Comparison of ENCODE assay signal across 24 cellular contexts in genomic region chr16:60655514-60656153, GRCh38.
"Had no signal": no experiment of that assay in that cellular context is flagged by ENCODE, and none has a peak within 500 bp of the region (broad histone marks: within the 10 kb centered on the region; RNA-seq: fewer than 3 reads in every experiment).

No MANE protein-coding gene starts in this region.

- H3K4me1 ChIP-seq: adrenal gland had no signal

- H3K9me3 ChIP-seq: adrenal gland, MG63 had no signal

- H3K27me3 ChIP-seq: adrenal gland, MG63 had no signal

- ATAC-seq: activated CD8-positive, alpha-beta T cell treated with anti-CD3 and anti-CD28 coated beads, Interleukin-2, amount 10 ng/mL, durations not matched to agents 7 days and 5 days; PC-3 had no signal

- H3K4me3 ChIP-seq: adrenal gland, MG63 had no signal

- H3K27ac ChIP-seq: adrenal gland had no signal

- FAIRE-seq: RCC 7860 had no signal

- H3K36me3 ChIP-seq: adrenal gland, MG63 had no signal

- DNase-seq: activated CD4-positive, alpha-beta T cell treated with anti-CD3 and anti-CD28 coated beads for 48 hours; activated CD4-positive, alpha-beta T cell treated with anti-CD3 and anti-CD28 coated beads, Interleukin-2, amount 50 U/mL, for 4 hours; activated CD4-positive, CD25-positive, alpha-beta regulatory T cell treated with anti-CD3 and anti-CD28 coated beads, Interleukin-2, amount 50 U/mL, for 72 hours; activated CD8-positive, alpha-beta memory T cell treated with anti-CD3 and anti-CD28 coated beads, Interleukin-2, amount 50 U/mL, for 48 hours; activated CD8-positive, alpha-beta T cell treated with anti-CD3 and anti-CD28 coated beads, Interleukin-2, amount 10 ng/mL, durations not matched to agents 7 days and 5 days; activated naive CD4-positive, alpha-beta T cell treated with anti-CD3 and anti-CD28 coated beads, Interleukin-2, amount 50 U/mL, for 16 hours; activated naive CD8-positive, alpha-beta T cell treated with anti-CD3 and anti-CD28 coated beads, Interleukin-2, amount 10 ng/mL, durations not matched to agents 7 days and 5 days; activated T-cell treated with anti-CD3 and anti-CD28 coated beads, Interleukin-2, amount 50 U/mL, for 1 hour; adrenal gland; anterior cingulate cortex; KG1; MG63; NCI-H1048; NCI-H1417; NCI-H1930; NCI-H2171; NCI-H2227 treated with DMSO at 0.1 percent for 48 hours; NCI-H510A; NCI-H526 treated with DMSO at 0.1 percent for 48 hours; NCI-H82; NK-92 treated with Interleukin-12 subunit alpha and Interleukin-12 subunit beta, amount 100 ng/mL, for 24 hours; PC-3; SHP77 treated with DMSO at 0.1 percent for 48 hours had no signal
